20 cellular contexts compared by ENCODE assay signal in genomic region chr13:49977992-49978391, GRCh38. TPM values are rescaled to one million over a fixed set of nuclear protein-coding genes. Genes with fewer than 3 reads are reported as not detected.
DNase-seq lines count a peak whose midpoint lies in the region; ATAC-seq lines count a peak whose summit lies in the region.
"Had no signal": no experiment of that assay in that cellular context is flagged by ENCODE, and none has a peak within 500 bp of the region (broad histone marks: within the 10 kb centered on the region; RNA-seq: fewer than 3 reads in every experiment).

No MANE protein-coding gene starts in this region.

- no peak overlapping the region for H3K4me3 ChIP-seq in skeletal muscle tissue (ENCODE audit: low read length in 3 of 3)
- H3K4me3 ChIP-seq: GM23248 had no signal

- no peaks in the 10 kb centered on the region for H3K4me1 ChIP-seq in skeletal muscle tissue (ENCODE audit: control insufficient read depth in 3 of 3, insufficient read depth in 3 of 3, low read length in 3 of 3)

- no peaks in the 10 kb centered on the region for H3K9me3 ChIP-seq in skeletal muscle tissue (ENCODE audit: control insufficient read depth in 3 of 3, low read length in 3 of 3)

- ATAC-seq in GM18511 (IDR thresholded peaks at IDR 0.05; ENCODE audit: unreplicated experiment) = no peak
- ATAC-seq: CD8-positive, alpha-beta T cell; Panc1; Right ventricle myocardium inferior; SK-N-SH treated with all-trans-retinoic acid at 6 μM for 48 hours had no signal

- peak overlapping the region; percentile 12 for H3K27ac ChIP-seq in skeletal muscle tissue (ENCODE audit: low read depth, low read length)
- H3K27ac ChIP-seq: GM23248 had no signal

- H3K9ac ChIP-seq in skeletal muscle tissue (ENCODE audit: low read depth in 1 of 3, low read length in 3 of 3) = no peak overlapping the region
- H3K9ac ChIP-seq: GM23248 had no signal

- peaks cover 0 to 15% (median 3%) of the 10 kb centered on the region in 3 donors for H3K36me3 ChIP-seq in skeletal muscle tissue (ENCODE audit: control insufficient read depth in 3 of 3, insufficient read depth in 3 of 3, low read length in 3 of 3)

- H3K27me3 ChIP-seq in skeletal muscle tissue (ENCODE audit: control insufficient read depth in 3 of 3, insufficient read depth in 3 of 3, low read length in 3 of 3) = no peaks in the 10 kb centered on the region

- DNase-seq in GDM1 (lab: John Stamatoyannopoulos, UW) = peak; percentile 36
- peak; percentile 20 to 22 for DNase-seq in Kasumi-1 (lab: John Stamatoyannopoulos, UW)
- DNase-seq in UCSD-AML1 (lab: John Stamatoyannopoulos, UW; ENCODE audit: unreplicated experiment) = peak; percentile 31
- DNase-seq in stimulated activated CD4-positive, alpha-beta T cell treated with anti-CD3 and anti-CD28 coated beads, Interleukin-4, amount 100 ng/mL, for 24 hours = no peak
- DNase-seq in cerebellum (ENCODE audit: low spot score) = no peak
- DNase-seq: ACHN; CD8-positive, alpha-beta T cell; DND-41; GF-D8; GM23248; HFFc6; NCI-H1092 treated with DMSO at 0.1 percent for 48 hours; NCI-H1694; NCI-H69; NK-92 treated with Interleukin-12 subunit alpha and Interleukin-12 subunit beta, amount 100 ng/mL, for 24 hours had no signal

RNA-seq across cellular contexts. Expression of gene TRIM13, which starts 18.9 kb away (rescaled TPM):
- total RNA-seq in skeletal muscle tissue = 18.8 TPM
- 75.0 TPM for total RNA-seq in cerebellum

RNA-seq across cellular contexts. Expression of gene KCNRG, which starts 37.3 kb away (rescaled TPM):
- 2.1 TPM for total RNA-seq in skeletal muscle tissue
- total RNA-seq in cerebellum = 14.4 TPM

RNA-seq across cellular contexts. Expression of gene SPRYD7, which starts 41.9 kb away (rescaled TPM):
- total RNA-seq in skeletal muscle tissue (4.7 TPM), cerebellum (8.9 TPM)

Comparison
In these comparisons a context has a peak if more than half of its experiments do, and no peak if none do; other contexts are left out.
1. DNase-seq: peak in GDM1 (single experiment), Kasumi-1 (2 of 2) and UCSD-AML1 (single experiment); none in stimulated activated CD4-positive, alpha-beta T cell treated with anti-CD3 and anti-CD28 coated beads, Interleukin-4, amount 100 ng/mL, for 24 hours (single experiment) and cerebellum (single experiment).